Comparison of ENCODE assay signal across 11 cellular contexts in the genomic region with DNA sequence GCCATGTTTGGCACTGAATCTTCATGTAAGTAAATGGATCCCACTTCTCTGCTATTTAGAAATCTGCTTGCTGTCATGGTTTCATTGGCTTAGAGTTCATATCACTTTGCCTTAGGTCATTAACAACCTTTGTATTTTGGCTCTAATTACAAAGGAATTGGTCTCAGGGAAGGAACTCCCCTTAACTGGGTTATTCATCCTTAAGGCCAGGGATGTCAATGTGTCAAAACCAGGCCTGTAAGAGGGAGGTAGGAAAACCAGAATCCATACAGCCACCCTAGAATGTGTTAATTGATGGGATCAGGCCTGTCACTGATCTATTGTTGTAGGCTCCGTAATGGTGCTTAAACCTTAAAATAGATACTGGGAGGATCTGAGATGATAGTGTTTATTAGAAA.
A peak's percentile ranks its signal among the peaks of the same experiment; 100 is the strongest.
DNase-seq lines count a peak whose midpoint lies in the region; ATAC-seq and TF ChIP-seq lines count a peak whose summit lies in the region.
"Had no signal": no experiment of that assay in that cellular context is flagged by ENCODE, and none has a peak within 500 bp of the region (broad histone marks: within the 10 kb centered on the region; RNA-seq: fewer than 3 reads in every experiment).

No MANE protein-coding gene starts in this region.

- H3K27ac ChIP-seq in HUES48 (ENCODE audit: low read depth, low read length) (peak overlapping the region; percentile 44), VCaP (peak overlapping the region; percentile 69), left ventricle myocardium inferior (replicated peaks) (peak overlapping the region; percentile 69), skeletal muscle tissue (ENCODE audit: low read depth, low read length) (peak overlapping the region; percentile 69)

- TF ChIP-seq CTCF in VCaP (conservative IDR thresholded peaks at IDR 0.05) = no peak
- TF ChIP-seq CTCF in left ventricle myocardium inferior (IDR thresholded peaks at IDR 0.05; ENCODE audit: borderline replicate concordance) = no peak

- peak overlapping the region; percentile 50; the same call in 1 of the 2 replicates for H3K9ac ChIP-seq in HUES48 (ENCODE audit: low read depth, low read length)
- H3K9ac ChIP-seq in skeletal muscle tissue (ENCODE audit: low read depth in 1 of 3, low read length in 3 of 3) = peak overlapping the region; percentile 69 to 77 (median 73)

- DNase-seq in left ventricle myocardium inferior (no peak), NCI-H1930 (lab: John Stamatoyannopoulos, UW) (no peak)
- DNase-seq: GDM1, T-helper 9 cell had no signal

- peaks cover 17% of the 10 kb centered on the region for H3K4me1 ChIP-seq in HUES48 (ENCODE audit: control insufficient read depth, insufficient read depth, low read length)
- H3K4me1 ChIP-seq in left ventricle myocardium inferior = peaks cover 74% of the 10 kb centered on the region
- H3K4me1 ChIP-seq in skeletal muscle tissue (ENCODE audit: control insufficient read depth in 3 of 3, insufficient read depth in 3 of 3, low read length in 3 of 3) = peaks cover 8 to 19% (median 13%) of the 10 kb centered on the region in 3 donors

- H3K27me3 ChIP-seq in HUES48 (ENCODE audit: control insufficient read depth, insufficient read depth, low read length) (no peaks in the 10 kb centered on the region), left ventricle myocardium inferior (ENCODE audit: low read depth) (no peaks in the 10 kb centered on the region), skeletal muscle tissue (ENCODE audit: control insufficient read depth in 3 of 3, insufficient read depth in 3 of 3, low read length in 3 of 3) (no peaks in the 10 kb centered on the region)

- no peaks in the 10 kb centered on the region for H3K9me3 ChIP-seq in HUES48 (ENCODE audit: control insufficient read depth, insufficient read depth, low read length)
- H3K9me3 ChIP-seq in left ventricle myocardium inferior (replicated peaks) = no peaks in the 10 kb centered on the region
- no peaks in the 10 kb centered on the region for H3K9me3 ChIP-seq in skeletal muscle tissue (ENCODE audit: control insufficient read depth in 3 of 3, low read length in 3 of 3)

- intact Hi-C loops in left ventricle myocardium inferior (cut with micrococcal nuclease) = no loop called here

- H3K36me3 ChIP-seq in HUES48 (ENCODE audit: control insufficient read depth, insufficient read depth, low read length) (no peaks in the 10 kb centered on the region), left ventricle myocardium inferior (no peaks in the 10 kb centered on the region), skeletal muscle tissue (ENCODE audit: control insufficient read depth in 3 of 3, insufficient read depth in 3 of 3, low read length in 3 of 3) (no peaks in the 10 kb centered on the region)

- ATAC-seq in GM19397 (IDR thresholded peaks at IDR 0.05; ENCODE audit: unreplicated experiment) (no peak), HG03025 (IDR thresholded peaks at IDR 0.05; ENCODE audit: low FRiP score, unreplicated experiment) (no peak), HG03135 (IDR thresholded peaks at IDR 0.05; ENCODE audit: unreplicated experiment) (no peak)
- ATAC-seq: natural killer cell treated with Interleukin-12 subunit alpha and Interleukin-12 subunit beta and Interleukin-15 and Interleukin-18, amount 100 ng/mL, for 72 hours had no signal

- peak overlapping the region; percentile 44 for H3K4me3 ChIP-seq in HUES48 (ENCODE audit: low read depth, low read length)
- peak overlapping the region; percentile 58 for H3K4me3 ChIP-seq in left ventricle myocardium inferior
- H3K4me3 ChIP-seq in skeletal muscle tissue (ENCODE audit: low read length in 3 of 3) = peak overlapping the region; percentile 70 to 75 (median 74)
